ENCODE assay signal across 11 cellular contexts in the genomic region with DNA sequence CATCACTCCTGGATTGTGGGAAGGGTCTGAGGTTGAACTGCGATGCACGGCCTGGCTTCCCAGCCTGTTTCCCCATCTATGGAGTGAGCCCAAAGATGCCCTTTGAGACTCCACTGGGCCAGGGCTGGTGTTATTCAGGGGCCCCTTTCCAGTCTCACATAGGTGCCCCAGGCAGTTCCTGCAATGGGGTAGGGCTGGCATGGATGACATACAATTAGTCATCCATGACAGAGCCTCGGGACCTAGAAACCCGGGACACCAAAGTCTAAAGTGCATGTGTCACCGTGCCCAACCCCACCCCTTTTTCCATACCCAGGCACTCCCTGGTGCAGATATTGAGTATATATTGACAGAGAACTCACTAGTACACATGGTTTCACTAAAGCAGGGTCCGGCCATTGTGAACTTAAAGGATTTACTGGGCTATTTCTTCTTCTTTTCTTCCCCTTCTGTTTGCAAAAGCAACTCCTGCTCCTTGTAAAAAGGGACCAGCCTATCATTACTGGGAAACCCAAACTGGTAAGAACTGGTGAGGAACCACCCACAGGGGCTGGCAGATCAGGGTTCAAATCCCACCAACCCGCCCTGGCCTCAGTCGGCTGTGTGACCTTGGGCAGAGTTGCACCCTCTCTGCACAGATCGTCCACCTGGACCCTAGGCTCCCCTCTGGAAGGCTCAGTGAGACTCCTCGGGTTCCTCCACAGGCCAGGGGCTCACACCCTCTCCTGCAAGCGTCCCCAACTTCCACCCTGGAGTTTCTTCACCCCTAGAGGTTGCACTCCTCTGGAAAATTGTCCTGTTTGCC.
DNase-seq lines count a peak whose midpoint lies in the region; ATAC-seq and TF ChIP-seq lines count a peak whose summit lies in the region.
"Had no signal": no experiment of that assay in that cellular context is flagged by ENCODE, and none has a peak within 500 bp of the region (broad histone marks: within the 10 kb centered on the region; RNA-seq: fewer than 3 reads in every experiment).

No MANE protein-coding gene starts in this region.

- H3K27me3 Mint-ChIP-seq in nephron progenitor cell (ENCODE audit: low read depth, poor library complexity): peaks cover 79% of the 10 kb centered on the region

- TF ChIP-seq CTCF in nephron progenitor cell (IDR thresholded peaks at IDR 0.05): no peak

- H3K27me3 ChIP-seq in rectal smooth muscle tissue (ENCODE audit: control insufficient read depth, insufficient read depth, low read length): peaks cover 12% of the 10 kb centered on the region

- H3K4me1 ChIP-seq in rectal smooth muscle tissue (ENCODE audit: control insufficient read depth, insufficient read depth, low read length): no peaks in the 10 kb centered on the region

- peak; percentile 75 for TF ChIP-seq EP300 in Ishikawa (IDR thresholded peaks at IDR 0.05; ENCODE audit: borderline replicate concordance)

- no peak; the same call in 1 of the 2 replicates for TF ChIP-seq RAD21 in Ishikawa (IDR thresholded peaks at IDR 0.05; ENCODE audit: low read depth)

- no peak overlapping the region for H3K27ac ChIP-seq in rectal smooth muscle tissue (ENCODE audit: low read depth, low read length)
- H3K27ac ChIP-seq: brain microvascular endothelial cell had no signal

- peak overlapping the region; percentile 2 for H3K4me3 ChIP-seq in rectal smooth muscle tissue (ENCODE audit: low read length)

- H3K36me3 ChIP-seq in rectal smooth muscle tissue (ENCODE audit: control insufficient read depth, insufficient read depth, low read length): no peaks in the 10 kb centered on the region
- H3K36me3 ChIP-seq: brain microvascular endothelial cell had no signal

- no peak overlapping the region for H3K4me3 Mint-ChIP-seq in nephron progenitor cell

- DNase-seq in AG20443 (ENCODE audit: low spot score) (peak; percentile 49), dedifferentiated amniotic fluid mesenchymal stem cell (ENCODE audit: extremely low spot score) (no peak), NCI-H748 (lab: John Stamatoyannopoulos, UW; ENCODE audit: unreplicated experiment) (no peak), nephron progenitor cell (no peak)
- DNase-seq in activated T-helper 9 cell treated with anti-CD3 and anti-CD28 coated beads, Interleukin-2, amount 50 U/mL, for 16 hours (ENCODE audit: low read depth): peak; percentile 27
- DNase-seq: brain microvascular endothelial cell, DMS153, IMR-90 had no signal

- H3K36me3 Mint-ChIP-seq in nephron progenitor cell (ENCODE audit: low read depth): no peaks in the 10 kb centered on the region

- no peak overlapping the region for H3K9ac ChIP-seq in rectal smooth muscle tissue (ENCODE audit: low read length)

- H3K4me1 Mint-ChIP-seq in nephron progenitor cell: no peaks in the 10 kb centered on the region

- H3K9me3 Mint-ChIP-seq in nephron progenitor cell: no peaks in the 10 kb centered on the region

- ATAC-seq in GM18858 (IDR thresholded peaks at IDR 0.05; ENCODE audit: unreplicated experiment): no peak

- H3K27ac Mint-ChIP-seq in nephron progenitor cell: no peak overlapping the region

TF ChIP-seq in Ishikawa, 13 proteins besides CTCF, POLR2A, EP300 and RAD21:
- TF ChIP-seq FOXM1 (IDR thresholded peaks at IDR 0.05; ENCODE audit: borderline replicate concordance, low read depth): peak; percentile 26; the same call in 1 of the 2 replicates
- TF ChIP-seq NFIC (IDR thresholded peaks at IDR 0.05): peak; percentile 19; the same call in 1 of the 2 replicates
- peak; percentile 60; the same call in 1 of the 2 replicates for TF ChIP-seq TEAD4 (IDR thresholded peaks at IDR 0.05)
- peak; percentile 76 for TF ChIP-seq TCF12 (IDR thresholded peaks at IDR 0.05; ENCODE audit: low read depth)
- TF ChIP-seq, protein P1, sequence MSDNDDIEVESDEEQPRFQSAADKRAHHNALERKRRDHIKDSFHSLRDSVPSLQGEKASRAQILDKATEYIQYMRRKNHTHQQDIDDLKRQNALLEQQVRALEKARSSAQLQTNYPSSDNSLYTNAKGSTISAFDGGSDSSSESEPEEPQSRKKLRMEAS (IDR thresholded peaks at IDR 0.05): peak; percentile 24; the same call in 1 of the 2 replicates
- TF ChIP-seq, protein P2, sequence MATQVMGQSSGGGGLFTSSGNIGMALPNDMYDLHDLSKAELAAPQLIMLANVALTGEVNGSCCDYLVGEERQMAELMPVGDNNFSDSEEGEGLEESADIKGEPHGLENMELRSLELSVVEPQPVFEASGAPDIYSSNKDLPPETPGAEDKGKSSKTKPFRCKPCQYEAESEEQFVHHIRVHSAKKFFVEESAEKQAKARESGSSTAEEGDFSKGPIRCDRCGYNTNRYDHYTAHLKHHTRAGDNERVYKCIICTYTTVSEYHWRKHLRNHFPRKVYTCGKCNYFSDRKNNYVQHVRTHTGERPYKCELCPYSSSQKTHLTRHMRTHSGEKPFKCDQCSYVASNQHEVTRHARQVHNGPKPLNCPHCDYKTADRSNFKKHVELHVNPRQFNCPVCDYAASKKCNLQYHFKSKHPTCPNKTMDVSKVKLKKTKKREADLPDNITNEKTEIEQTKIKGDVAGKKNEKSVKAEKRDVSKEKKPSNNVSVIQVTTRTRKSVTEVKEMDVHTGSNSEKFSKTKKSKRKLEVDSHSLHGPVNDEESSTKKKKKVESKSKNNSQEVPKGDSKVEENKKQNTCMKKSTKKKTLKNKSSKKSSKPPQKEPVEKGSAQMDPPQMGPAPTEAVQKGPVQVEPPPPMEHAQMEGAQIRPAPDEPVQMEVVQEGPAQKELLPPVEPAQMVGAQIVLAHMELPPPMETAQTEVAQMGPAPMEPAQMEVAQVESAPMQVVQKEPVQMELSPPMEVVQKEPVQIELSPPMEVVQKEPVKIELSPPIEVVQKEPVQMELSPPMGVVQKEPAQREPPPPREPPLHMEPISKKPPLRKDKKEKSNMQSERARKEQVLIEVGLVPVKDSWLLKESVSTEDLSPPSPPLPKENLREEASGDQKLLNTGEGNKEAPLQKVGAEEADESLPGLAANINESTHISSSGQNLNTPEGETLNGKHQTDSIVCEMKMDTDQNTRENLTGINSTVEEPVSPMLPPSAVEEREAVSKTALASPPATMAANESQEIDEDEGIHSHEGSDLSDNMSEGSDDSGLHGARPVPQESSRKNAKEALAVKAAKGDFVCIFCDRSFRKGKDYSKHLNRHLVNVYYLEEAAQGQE (IDR thresholded peaks at IDR 0.05; ENCODE audit: low read depth): no peak

Comparison
In these comparisons a context has a peak if more than half of its experiments do, and no peak if none do; other contexts are left out.
1. DNase-seq: peak in AG20443 (single experiment) and activated T-helper 9 cell treated with anti-CD3 and anti-CD28 coated beads, Interleukin-2, amount 50 U/mL, for 16 hours (single experiment); none in dedifferentiated amniotic fluid mesenchymal stem cell (single experiment), NCI-H748 (single experiment) and nephron progenitor cell (single experiment).